ENCODE assay signal across 1 cellular context in the genomic region with DNA sequence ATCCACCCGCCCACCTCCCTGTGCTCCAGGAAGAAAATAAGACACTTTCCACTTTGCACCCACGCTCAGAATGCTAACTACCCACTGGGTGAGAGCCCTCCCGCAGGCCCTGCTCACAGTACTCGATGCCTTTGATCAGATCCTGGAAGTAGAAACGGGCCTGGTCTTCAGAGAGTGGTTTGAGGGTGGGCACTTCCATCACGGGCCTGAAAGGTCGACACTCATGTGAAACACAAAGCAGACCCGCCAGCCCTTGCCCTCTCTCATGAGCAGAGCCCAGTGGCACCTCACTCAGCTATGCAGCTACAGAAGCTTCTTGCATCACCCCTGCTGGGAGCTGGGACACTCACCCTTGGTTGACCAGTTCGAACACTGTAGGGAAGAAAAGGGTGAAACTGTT.
TF ChIP-seq lines count a peak whose summit lies in the region.

No MANE protein-coding gene starts in this region.

TF ChIP-seq in HepG2, 621 proteins besides CTCF, POLR2A, EP300 and RAD21:
- no peak for TF ChIP-seq ZNF256 (CRISPR knock-in tag; conservative IDR thresholded peaks at IDR 0.05)
- no peak for TF ChIP-seq NR2C2 (CRISPR knock-in tag; IDR thresholded peaks at IDR 0.05; ENCODE audit: borderline replicate concordance)
- peak; percentile 4; the same call in 1 of the 2 replicates for TF ChIP-seq CEBPB (IDR thresholded peaks at IDR 0.05; ENCODE audit: borderline replicate concordance, low read depth, low read length)
